ENCODE assay signal across 22 cellular contexts in genomic region chr10:66714741-66715140, GRCh38.
DNase-seq lines count a peak whose midpoint lies in the region; ATAC-seq and TF ChIP-seq lines count a peak whose summit lies in the region.
"Had no signal": no experiment of that assay in that cellular context is flagged by ENCODE, and none has a peak within 500 bp of the region (broad histone marks: within the 10 kb centered on the region; RNA-seq: fewer than 3 reads in every experiment).

No MANE protein-coding gene starts in this region.

- H3K4me3 ChIP-seq in BJ (ENCODE audit: low read depth, low read length): no peak overlapping the region
- no peak overlapping the region for H3K4me3 ChIP-seq in adipocyte (ENCODE audit: low read length)
- H3K4me3 ChIP-seq in heart right ventricle: no peak overlapping the region
- H3K4me3 ChIP-seq: A549, left lung, suprapubic skin had no signal

- DNase-seq in BJ (ENCODE audit: low read depth) (peak; percentile 19), Kasumi-1 (lab: John Stamatoyannopoulos, UW) (peak; percentile 74 to 75), adipocyte (ENCODE audit: low read depth) (peak; percentile 78), fibroblast of peridontal ligament (ENCODE audit: extremely low read depth) (peak; percentile 56), NCI-H146 (lab: John Stamatoyannopoulos, UW) (no peak), heart right ventricle (no peak), inferior parietal cortex (ENCODE audit: extremely low spot score) (no peak)
- DNase-seq: activated naive CD4-positive, alpha-beta T cell treated with anti-CD3 and anti-CD28 coated beads, Interleukin-2, amount 50 U/mL, for 16 hours; BE2C; COR-L47; DMS79; left lung; NCI-H1694 treated with DMSO at 0.1 percent for 48 hours; NCI-H2171; NCI-H524 treated with DMSO at 0.1 percent for 48 hours; stimulated activated CD4-positive, alpha-beta T cell treated with anti-CD3 and anti-CD28 coated beads, Interleukin-4, amount 100 ng/mL, for 1 hour had no signal

- ATAC-seq in heart right ventricle (no peak), GM21360 (IDR thresholded peaks at IDR 0.05; ENCODE audit: unreplicated experiment) (no peak)
- ATAC-seq: A549; left lung; SK-N-SH treated with all-trans-retinoic acid at 6 μM for 48 hours; stimulated activated memory B cell treated with anti-CD40 and anti-IgM and Interleukin-4, amounts not matched to agents 10 μg/mL and 1 μg/mL and 100 μg/mL, for 72 hours had no signal

- intact Hi-C loops in heart right ventricle (cut with DNase I): no loop called here

- CTCF ChIA-PET in BJ (lab: Yijun Ruan, JAX): no interaction called here

- no peak overlapping the region for H3K27ac ChIP-seq in heart right ventricle
- H3K27ac ChIP-seq: A549, left lung, RWPE1, suprapubic skin had no signal

- no peaks in the 10 kb centered on the region for H3K36me3 ChIP-seq in BJ (ENCODE audit: control insufficient read depth, insufficient read depth, low read length)
- no peaks in the 10 kb centered on the region for H3K36me3 ChIP-seq in adipocyte (ENCODE audit: control insufficient read depth, insufficient read depth, low read length, severe bottlenecking)
- H3K36me3 ChIP-seq in heart right ventricle: no peaks in the 10 kb centered on the region
- H3K36me3 ChIP-seq: BE2C, left lung, suprapubic skin had no signal

- WGBS in heart right ventricle, 2 donors: 55 to 67% methylated on average over 1 of the region's 1 CpG

- POLR2A ChIA-PET in BJ (lab: Charles Lee): no interaction called here

- H3K4me1 ChIP-seq in adipocyte (ENCODE audit: control insufficient read depth, insufficient read depth, low read length): peaks cover 4% of the 10 kb centered on the region
- H3K4me1 ChIP-seq in heart right ventricle: no peaks in the 10 kb centered on the region
- H3K4me1 ChIP-seq: A549, BE2C, left lung, suprapubic skin had no signal

- H3K9ac ChIP-seq in adipocyte (ENCODE audit: low read length): no peak overlapping the region

- TF ChIP-seq CTCF in BJ (IDR thresholded peaks at IDR 0.05; ENCODE audit: insufficient read depth, low read depth, low read length) (no peak), heart right ventricle (IDR thresholded peaks at IDR 0.05) (no peak)

- no peaks in the 10 kb centered on the region for H3K9me3 ChIP-seq in adipocyte (ENCODE audit: control insufficient read depth, low read length)
- no peaks in the 10 kb centered on the region for H3K9me3 ChIP-seq in heart right ventricle
- H3K9me3 ChIP-seq: A549, BE2C, left lung, suprapubic skin had no signal

- H3K27me3 ChIP-seq in BJ (ENCODE audit: control insufficient read depth, insufficient read depth, low read length): no peaks in the 10 kb centered on the region
- H3K27me3 ChIP-seq in adipocyte (replicated peaks; ENCODE audit: control insufficient read depth, insufficient read depth, low read length): no peaks in the 10 kb centered on the region
- H3K27me3 ChIP-seq in heart right ventricle: no peaks in the 10 kb centered on the region
- H3K27me3 ChIP-seq: BE2C, left lung, suprapubic skin had no signal

Comparison
In these comparisons a context has a peak if more than half of its experiments do, and no peak if none do; other contexts are left out.
1. DNase-seq: peak in BJ (single experiment), Kasumi-1 (2 of 2), adipocyte (single experiment) and fibroblast of peridontal ligament (single experiment); none in NCI-H146 (single experiment), heart right ventricle (0 of 2) and inferior parietal cortex (single experiment).